In the genomic region with DNA sequence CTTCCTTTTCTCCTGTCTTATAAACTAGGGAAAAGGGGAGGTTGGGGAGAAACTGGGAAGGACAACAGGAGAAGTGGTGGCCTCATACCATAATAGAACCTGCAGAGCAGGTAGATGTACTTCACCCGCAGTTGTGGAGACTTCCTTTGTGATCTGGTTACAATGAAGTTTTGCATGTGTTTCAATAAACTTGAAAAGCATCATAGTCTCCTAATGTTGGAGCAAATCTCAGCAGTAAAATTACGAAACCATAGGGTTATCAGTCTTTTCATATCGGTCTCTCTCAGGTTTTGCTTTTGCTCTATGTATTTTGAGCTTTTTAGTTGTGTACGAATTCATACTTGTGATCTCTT, we compare ENCODE assay signal across 2 cellular contexts.
A peak's percentile ranks its signal among the peaks of the same experiment; 100 is the strongest.
TF ChIP-seq lines count a peak whose summit lies in the region.

No MANE protein-coding gene starts in this region.

TF ChIP-seq in GM12878, 131 proteins besides CTCF, POLR2A, EP300 and RAD21:
- TF ChIP-seq CBFB (IDR thresholded peaks at IDR 0.05; ENCODE audit: low read depth): no peak
- TF ChIP-seq, protein P1, sequence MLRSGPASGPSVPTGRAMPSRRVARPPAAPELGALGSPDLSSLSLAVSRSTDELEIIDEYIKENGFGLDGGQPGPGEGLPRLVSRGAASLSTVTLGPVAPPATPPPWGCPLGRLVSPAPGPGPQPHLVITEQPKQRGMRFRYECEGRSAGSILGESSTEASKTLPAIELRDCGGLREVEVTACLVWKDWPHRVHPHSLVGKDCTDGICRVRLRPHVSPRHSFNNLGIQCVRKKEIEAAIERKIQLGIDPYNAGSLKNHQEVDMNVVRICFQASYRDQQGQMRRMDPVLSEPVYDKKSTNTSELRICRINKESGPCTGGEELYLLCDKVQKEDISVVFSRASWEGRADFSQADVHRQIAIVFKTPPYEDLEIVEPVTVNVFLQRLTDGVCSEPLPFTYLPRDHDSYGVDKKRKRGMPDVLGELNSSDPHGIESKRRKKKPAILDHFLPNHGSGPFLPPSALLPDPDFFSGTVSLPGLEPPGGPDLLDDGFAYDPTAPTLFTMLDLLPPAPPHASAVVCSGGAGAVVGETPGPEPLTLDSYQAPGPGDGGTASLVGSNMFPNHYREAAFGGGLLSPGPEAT (IDR thresholded peaks at IDR 0.05; ENCODE audit: low read depth): 0 out of 2 replicates have a peak, but pooled peaks have one; percentile 30

TF ChIP-seq in GM12891, 5 proteins besides CTCF, POLR2A, EP300 and RAD21:
- TF ChIP-seq SPI1 (IDR thresholded peaks at IDR 0.05; ENCODE audit: low read depth, low read length): no peak
- no peak for TF ChIP-seq TAF1 (IDR thresholded peaks at IDR 0.05; ENCODE audit: low read depth, low read length)
- no peak for TF ChIP-seq PAX5 (IDR thresholded peaks at IDR 0.05; ENCODE audit: insufficient read depth, low read length, severe bottlenecking)
- TF ChIP-seq POU2F2 (IDR thresholded peaks at IDR 0.05; ENCODE audit: low read depth, low read length): no peak
- no peak for TF ChIP-seq POLR2AphosphoS5 (IDR thresholded peaks at IDR 0.05; ENCODE audit: low read depth, low read length)
